ENCODE assay signal across 11 cellular contexts in genomic region chr12:65155784-65156183, GRCh38. TPM values are rescaled to one million over a fixed set of nuclear protein-coding genes. Genes with fewer than 3 reads are reported as not detected.
DNase-seq lines count a peak whose midpoint lies in the region; ATAC-seq and TF ChIP-seq lines count a peak whose summit lies in the region.
"Had no signal": no experiment of that assay in that cellular context is flagged by ENCODE, and none has a peak within 500 bp of the region (broad histone marks: within the 10 kb centered on the region; RNA-seq: fewer than 3 reads in every experiment).

No MANE protein-coding gene starts in this region.

- peak overlapping the region; percentile 77 for H3K4me2 ChIP-seq in OCI-LY3 (ENCODE audit: low read length)

- CTCF ChIA-PET in activated naive CD4-positive, alpha-beta T cell treated with anti-CD3 and anti-CD28 coated beads for 36 hours (lab: Charles Lee): interaction anchor here (1.0 to 3.5 kb wide), 3 partner anchors 13 to 32 kb away, joined by 3 to 13 read pairs (median 4); partner anchors contain the start of gene LEMD3

- peak overlapping the region; percentile 51 for H3K9ac ChIP-seq in OCI-LY3 (ENCODE audit: low read length)

- intact Hi-C loops in activated naive CD4-positive, alpha-beta T cell treated with anti-CD3 and anti-CD28 coated beads for 36 hours (cut with micrococcal nuclease): loop anchor here (1.0 to 5.0 kb wide), 5 partner anchors 14 to 602 kb away; partner anchors contain the start of gene LEMD3
- intact Hi-C loops in dorsolateral prefrontal cortex (cut with DNase I): no loop called here

- H3K27me3 ChIP-seq in OCI-LY3 (ENCODE audit: low read depth, low read length): no peaks in the 10 kb centered on the region
- H3K27me3 ChIP-seq in dorsolateral prefrontal cortex: peaks cover 0 to 22% (median 3%) of the 10 kb centered on the region in 45 donors
- H3K27me3 ChIP-seq: left lung had no signal

- H3K4me3 Mint-ChIP-seq in activated naive CD4-positive, alpha-beta T cell treated with anti-CD3 and anti-CD28 coated beads for 36 hours: no peak overlapping the region
- H3K4me3 Mint-ChIP-seq in osteocyte (ENCODE audit: unreplicated experiment): no peak overlapping the region

- no peaks in the 10 kb centered on the region for H3K9me3 ChIP-seq in OCI-LY3 (ENCODE audit: insufficient read depth, low read length)
- H3K9me3 ChIP-seq: left lung had no signal

- H3K4me3 ChIP-seq in OCI-LY3 (ENCODE audit: low read length) (peak overlapping the region; percentile 57), dorsolateral prefrontal cortex (no peak overlapping the region)

- no peaks in the 10 kb centered on the region for H3K79me2 ChIP-seq in OCI-LY3 (ENCODE audit: low read length)

- peaks cover 29% of the 10 kb centered on the region for H3K4me1 ChIP-seq in OCI-LY3 (ENCODE audit: low read length)

- no peak for TF ChIP-seq CTCF in OCI-LY3 (IDR thresholded peaks at IDR 0.05; ENCODE audit: low read depth, low read length)
- TF ChIP-seq CTCF in osteocyte (IDR thresholded peaks at IDR 0.05): no peak
- no peak for TF ChIP-seq CTCF in dorsolateral prefrontal cortex (IDR thresholded peaks at IDR 0.05 in 54 of 56, conservative IDR thresholded peaks at IDR 0.05 in 2 of 56; ENCODE audit: low read depth in 1 of 56, partially characterized antibody in 56 of 56)

- no peak overlapping the region for H3K27ac Mint-ChIP-seq in activated naive CD4-positive, alpha-beta T cell treated with anti-CD3 and anti-CD28 coated beads for 36 hours
- no peak overlapping the region for H3K27ac Mint-ChIP-seq in osteocyte (ENCODE audit: unreplicated experiment)

- no peaks in the 10 kb centered on the region for H3K9me3 Mint-ChIP-seq in activated naive CD4-positive, alpha-beta T cell treated with anti-CD3 and anti-CD28 coated beads for 36 hours
- H3K9me3 Mint-ChIP-seq in osteocyte (ENCODE audit: unreplicated experiment): no peaks in the 10 kb centered on the region

- ATAC-seq in HG02763 (IDR thresholded peaks at IDR 0.05; ENCODE audit: unreplicated experiment): peak; percentile 22
- ATAC-seq in stimulated activated naive CD8-positive, alpha-beta T cell treated with anti-CD3 and anti-CD28 coated beads, Interleukin-15, Interleukin-2, amounts not matched to agents 100 U/mL and 50 U/mL, for 24 hours: peak; percentile 43
- ATAC-seq: left lung had no signal

- peak; percentile 24 for DNase-seq in activated naive CD4-positive, alpha-beta T cell treated with anti-CD3 and anti-CD28 coated beads for 36 hours
- DNase-seq in activated naive CD4-positive, alpha-beta T cell (lab: John Stamatoyannopoulos, UW): no peak
- peak; percentile 15 for DNase-seq in stimulated activated naive CD8-positive, alpha-beta T cell treated with anti-CD3 and anti-CD28 coated beads, Interleukin-15, Interleukin-2, amounts not matched to agents 100 U/mL and 50 U/mL, for 24 hours
- DNase-seq in cortex of kidney (lab: John Stamatoyannopoulos, UW) (no peak), osteocyte (ENCODE audit: extremely low spot score, unreplicated experiment) (no peak), dorsolateral prefrontal cortex (no peak)
- DNase-seq: amygdala, left lung had no signal

- H3K27ac ChIP-seq in OCI-LY3 (ENCODE audit: low read length): peak overlapping the region; percentile 92
- no peak overlapping the region for H3K27ac ChIP-seq in dorsolateral prefrontal cortex

- H3K36me3 ChIP-seq in OCI-LY3 (replicated peaks; ENCODE audit: low read depth, low read length): no peaks in the 10 kb centered on the region
- H3K36me3 ChIP-seq: left lung had no signal

- peaks cover 16% of the 10 kb centered on the region for H3K4me1 Mint-ChIP-seq in activated naive CD4-positive, alpha-beta T cell treated with anti-CD3 and anti-CD28 coated beads for 36 hours (ENCODE audit: low read depth)
- peaks cover 3% of the 10 kb centered on the region for H3K4me1 Mint-ChIP-seq in osteocyte (ENCODE audit: unreplicated experiment)

- H4K20me1 ChIP-seq in OCI-LY3 (ENCODE audit: insufficient read depth, low read length): no peaks in the 10 kb centered on the region

- H2AFZ ChIP-seq in OCI-LY3 (ENCODE audit: low read depth, low read length): 0 out of 2 replicates have a peak overlapping the region, but pooled peaks have one; percentile 30

- no peaks in the 10 kb centered on the region for H3K36me3 Mint-ChIP-seq in activated naive CD4-positive, alpha-beta T cell treated with anti-CD3 and anti-CD28 coated beads for 36 hours (ENCODE audit: low read depth)
- H3K36me3 Mint-ChIP-seq in osteocyte (ENCODE audit: unreplicated experiment): no peaks in the 10 kb centered on the region

- H3K27me3 Mint-ChIP-seq in activated naive CD4-positive, alpha-beta T cell treated with anti-CD3 and anti-CD28 coated beads for 36 hours (ENCODE audit: low read depth): peaks cover 11% of the 10 kb centered on the region
- peaks cover 35% of the 10 kb centered on the region for H3K27me3 Mint-ChIP-seq in osteocyte (ENCODE audit: unreplicated experiment)

RNA-seq across cellular contexts. Expression of gene LEMD3, which starts 13.6 kb away (rescaled TPM):
- 10 to 100 TPM; 16.5 to 17.5 TPM for total RNA-seq in activated naive CD4-positive, alpha-beta T cell treated with anti-CD3 and anti-CD28 coated beads for 36 hours
- total RNA-seq in osteocyte (27.2 and 27.5 TPM in 2 replicates), dorsolateral prefrontal cortex (10 to 100 TPM; 28.3 to 49.9 (median 37.3) TPM)

RNA-seq across cellular contexts. Expression of gene WIF1, which starts 34.7 kb away (rescaled TPM):
- total RNA-seq in activated naive CD4-positive, alpha-beta T cell treated with anti-CD3 and anti-CD28 coated beads for 36 hours: under 1 TPM in 1 of 2 experiments, not detected in 1; 0.20 TPM
- total RNA-seq in osteocyte (not detected in 2 replicates), dorsolateral prefrontal cortex (10 to 100 TPM in 101 of 120 experiments, 1 to 10 TPM in 19; 1.5 to 77.3 (median 22.0) TPM)
- total RNA-seq: renal cortical epithelial cell had no signal

Comparison
In these comparisons a context has a peak if more than half of its experiments do, and no peak if none do; other contexts are left out.
1. DNase-seq: peak in activated naive CD4-positive, alpha-beta T cell treated with anti-CD3 and anti-CD28 coated beads for 36 hours (single experiment) and stimulated activated naive CD8-positive, alpha-beta T cell treated with anti-CD3 and anti-CD28 coated beads, Interleukin-15, Interleukin-2, amounts not matched to agents 100 U/mL and 50 U/mL, for 24 hours (single experiment); none in activated naive CD4-positive, alpha-beta T cell (0 of 4), cortex of kidney (single experiment), osteocyte (single experiment) and dorsolateral prefrontal cortex (0 of 10).